9 cellular contexts compared by ENCODE assay signal in genomic region chr2:20352230-20353216, GRCh38. TPM values are rescaled to one million over a fixed set of nuclear protein-coding genes. Genes with fewer than 3 reads are reported as not detected.
DNase-seq lines count a peak whose midpoint lies in the region; ATAC-seq, FAIRE-seq and TF ChIP-seq lines count a peak whose summit lies in the region.
"Had no signal": no experiment of that assay in that cellular context is flagged by ENCODE, and none has a peak within 500 bp of the region (broad histone marks: within the 10 kb centered on the region; RNA-seq: fewer than 3 reads in every experiment).

No MANE protein-coding gene starts in this region.

- POLR2A ChIA-PET in endothelial cell of umbilical vein (lab: Charles Lee): no interaction called here

- H3K27me3 ChIP-seq in endothelial cell of umbilical vein (ENCODE audit: control insufficient read depth in 2 of 2, insufficient read depth in 2 of 2, low read length in 2 of 2): no peaks in the 10 kb centered on the region
- H3K27me3 ChIP-seq in skeletal muscle tissue (ENCODE audit: control insufficient read depth in 3 of 3, insufficient read depth in 3 of 3, low read length in 3 of 3): no peaks in the 10 kb centered on the region
- H3K27me3 ChIP-seq: SJSA1 had no signal

- no peak for TF ChIP-seq CTCF in endothelial cell of umbilical vein (IDR thresholded peaks at IDR 0.05; ENCODE audit: extremely low read depth in 1 of 2, insufficient read depth in 1 of 2, low read depth in 1 of 2, low read length in 2 of 2)

- no peak overlapping the region for H3K4me2 ChIP-seq in endothelial cell of umbilical vein (ENCODE audit: insufficient read depth, low read length)

- no peaks in the 10 kb centered on the region for H3K9me1 ChIP-seq in endothelial cell of umbilical vein (replicated peaks; ENCODE audit: control insufficient read depth, extremely low read depth, insufficient read depth, low read length)

- peaks cover 10% of the 10 kb centered on the region for H4K20me1 ChIP-seq in endothelial cell of umbilical vein (replicated peaks; ENCODE audit: control insufficient read depth, extremely low read depth, insufficient read depth, low read length)

- CTCF ChIA-PET in endothelial cell of umbilical vein (lab: Charles Lee): interaction anchor here (0.7 to 2.3 kb wide), 6 partner anchors 15 to 38 kb away, joined by 3 to 8 read pairs (median 6); no protein-coding TSS in a partner anchor

- no TSS peak for BruUV-seq in endothelial cell of umbilical vein (replicated peaks; lab: Mats Ljungman, UMichigan)

- ATAC-seq in GM21528 (IDR thresholded peaks at IDR 0.05; ENCODE audit: low FRiP score, unreplicated experiment): no peak

- DNase-seq in NCI-H2227 (lab: John Stamatoyannopoulos, UW; ENCODE audit: unreplicated experiment) (peak; percentile 67), endothelial cell of umbilical vein (ENCODE audit: low read depth, low spot score) (no peak), dedifferentiated amniotic fluid mesenchymal stem cell (ENCODE audit: extremely low spot score) (no peak), NCI-H1105 treated with DMSO at 0.1 percent for 48 hours (lab: John Stamatoyannopoulos, UW) (no peak)
- DNase-seq: HFFc6 had no signal

- H3K4me3 ChIP-seq in GM08714 (ENCODE audit: low read length): peak overlapping the region; percentile 59; the same call in 1 of the 2 replicates
- no peak overlapping the region for H3K4me3 ChIP-seq in endothelial cell of umbilical vein (replicated peaks in 1 of 3; ENCODE audit: insufficient read depth in 1 of 3, low read depth in 1 of 3, low read length in 3 of 3)
- no peak overlapping the region for H3K4me3 ChIP-seq in skeletal muscle tissue (ENCODE audit: low read length in 3 of 3)

- peaks cover 30% of the 10 kb centered on the region for H3K79me2 ChIP-seq in endothelial cell of umbilical vein (ENCODE audit: control insufficient read depth, insufficient read depth, low read length)

- no peak for TF ChIP-seq POLR2A in endothelial cell of umbilical vein (IDR thresholded peaks at IDR 0.05; ENCODE audit: low read depth, low read length)

- no peak overlapping the region for H3K27ac ChIP-seq in endothelial cell of umbilical vein (ENCODE audit: insufficient read depth, low read depth, low read length)
- H3K27ac ChIP-seq in skeletal muscle tissue (ENCODE audit: low read depth, low read length): peak overlapping the region; percentile 94
- H3K27ac ChIP-seq: SJSA1 had no signal

- intact Hi-C loops in endothelial cell of umbilical vein (cut with micrococcal nuclease): loop anchor here (5.0 kb wide), 1 partner anchor 300 kb away; the partner anchor contains the start of gene LAPTM4A

- no peak for FAIRE-seq in endothelial cell of umbilical vein (lab: Jason Lieb, UNC)

- dilution Hi-C loops in endothelial cell of umbilical vein (cut with MboI; ENCODE audit: extremely low pct_ligation_motif_present, low sequenced_read_pairs): no loop called here

- peaks cover 28% of the 10 kb centered on the region for H3K4me1 ChIP-seq in endothelial cell of umbilical vein (ENCODE audit: control insufficient read depth, extremely low read depth, insufficient read depth, low read length)
- peaks cover 11 to 29% (median 26%) of the 10 kb centered on the region in 3 donors for H3K4me1 ChIP-seq in skeletal muscle tissue (ENCODE audit: control insufficient read depth in 3 of 3, insufficient read depth in 3 of 3, low read length in 3 of 3)

- H3K9ac ChIP-seq in endothelial cell of umbilical vein (replicated peaks; ENCODE audit: extremely low read depth, insufficient read depth, low read length) (no peak overlapping the region), skeletal muscle tissue (ENCODE audit: low read depth in 1 of 3, low read length in 3 of 3) (peak overlapping the region in 2 of 3 donors; percentile 95 to 98)

- H2AFZ ChIP-seq in endothelial cell of umbilical vein (ENCODE audit: low read depth, low read length): peak overlapping the region; percentile 92

- H3K9me3 ChIP-seq in endothelial cell of umbilical vein (replicated peaks; ENCODE audit: control insufficient read depth, insufficient read depth, low read length) (no peaks in the 10 kb centered on the region), skeletal muscle tissue (ENCODE audit: control insufficient read depth in 3 of 3, low read length in 3 of 3) (no peaks in the 10 kb centered on the region)
- H3K9me3 ChIP-seq: SJSA1 had no signal

- peaks cover 0 to 3% of the 10 kb centered on the region in 2 experiments for H3K36me3 ChIP-seq in endothelial cell of umbilical vein (ENCODE audit: control insufficient read depth in 2 of 2, extremely low read depth in 1 of 2, insufficient read depth in 2 of 2, low read length in 2 of 2)
- H3K36me3 ChIP-seq in skeletal muscle tissue (ENCODE audit: control insufficient read depth in 3 of 3, insufficient read depth in 3 of 3, low read length in 3 of 3): no peaks in the 10 kb centered on the region

TF ChIP-seq in endothelial cell of umbilical vein, 7 proteins besides CTCF, POLR2A, EP300 and RAD21:
- TF ChIP-seq GATA2 (IDR thresholded peaks at IDR 0.05; ENCODE audit: insufficient read depth, insufficient read length, low read depth, low read length) (no peak), FOS (IDR thresholded peaks at IDR 0.05; ENCODE audit: borderline replicate concordance, insufficient read depth, low read length) (no peak), MYC (IDR thresholded peaks at IDR 0.05; ENCODE audit: low read depth, low read length) (no peak)
TF ChIP-seq in endothelial cell of umbilical vein: peak in this region for 0.

RNA-seq across cellular contexts. Expression of gene PUM2, which starts 1.9 kb away (rescaled TPM):
- 79.2 and 83.7 TPM in 2 replicates for total RNA-seq in endothelial cell of umbilical vein
- polyA plus RNA-seq in endothelial cell of umbilical vein: 32.9 and 34.6 TPM in 2 replicates
- polyA plus RNA-seq in endothelial cell of umbilical vein (2011; cell fraction: cytosol; rRNA removed): 25.7 and 26.5 TPM in 2 replicates
- polyA plus RNA-seq in endothelial cell of umbilical vein (2011; cell fraction: nucleus; rRNA removed): 47.8 and 58.0 TPM in 2 replicates
- 39.3 and 44.3 TPM in 2 replicates for polyA plus RNA-seq in endothelial cell of umbilical vein (2012)
- polyA minus RNA-seq in endothelial cell of umbilical vein: 172 and 191 TPM in 2 replicates
- 85.0 TPM for polyA minus RNA-seq in endothelial cell of umbilical vein (2011; cell fraction: cytosol; rRNA and poly(A)+ RNA removed)
- polyA minus RNA-seq in endothelial cell of umbilical vein (2011; cell fraction: nucleus; rRNA and poly(A)+ RNA removed): 116 and 160 TPM in 2 replicates
- total RNA-seq in skeletal muscle tissue: 80.4 TPM
